ENCODE assay signal across 14 cellular contexts in the genomic region with DNA sequence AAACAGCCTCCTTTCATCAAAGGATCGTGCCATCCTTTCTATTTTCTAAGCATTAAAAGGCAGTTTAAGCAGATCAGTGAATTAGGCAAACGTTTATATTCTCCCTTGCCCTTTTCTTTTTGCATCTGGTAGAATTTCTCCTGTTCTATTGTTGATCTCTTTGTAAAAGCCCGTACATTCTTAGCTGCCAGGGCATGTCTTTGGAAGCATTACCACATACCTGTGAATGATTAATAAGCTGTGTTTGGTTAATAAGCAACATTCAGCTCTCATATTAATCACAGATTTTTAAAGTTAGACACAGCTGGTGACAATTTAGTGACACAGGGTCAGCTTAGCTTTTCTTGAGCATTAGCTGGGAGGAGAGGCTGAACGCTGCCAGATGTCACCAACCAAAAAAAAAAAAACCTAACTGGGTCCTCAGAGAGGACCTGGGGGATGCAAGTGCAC. TPM values are rescaled to one million over a fixed set of nuclear protein-coding genes. Genes with fewer than 3 reads are reported as not detected.
DNase-seq lines count a peak whose midpoint lies in the region; ATAC-seq, FAIRE-seq and TF ChIP-seq lines count a peak whose summit lies in the region.
"Had no signal": no experiment of that assay in that cellular context is flagged by ENCODE, and none has a peak within 500 bp of the region (broad histone marks: within the 10 kb centered on the region; RNA-seq: fewer than 3 reads in every experiment).

No MANE protein-coding gene starts in this region.

- H3K9me3 ChIP-seq in small intestine (ENCODE audit: control insufficient read depth, low read depth) (no peaks in the 10 kb centered on the region), T-helper 17 cell (ENCODE audit: control insufficient read depth, low read length, poor library complexity, severe bottlenecking) (no peaks in the 10 kb centered on the region)

- H3K27me3 ChIP-seq in foreskin keratinocyte (no peaks in the 10 kb centered on the region), small intestine (ENCODE audit: control insufficient read depth in 2 of 2, insufficient read depth in 2 of 2, low read length in 2 of 2) (no peaks in the 10 kb centered on the region), dorsolateral prefrontal cortex (peaks cover 0 to 4% (median 0%) of the 10 kb centered on the region in 45 donors)
- H3K27me3 ChIP-seq: spleen had no signal

- peak overlapping the region; percentile 35 for H3K27ac ChIP-seq in foreskin keratinocyte
- no peak overlapping the region for H3K27ac ChIP-seq in small intestine (ENCODE audit: low read depth in 1 of 2, low read length in 1 of 2)
- no peak overlapping the region for H3K27ac ChIP-seq in dorsolateral prefrontal cortex

- H3K27me3 Mint-ChIP-seq in T-helper 17 cell: peaks cover 51% of the 10 kb centered on the region

- TF ChIP-seq CTCF in foreskin keratinocyte (conservative IDR thresholded peaks at IDR 0.05): no peak
- TF ChIP-seq CTCF in dorsolateral prefrontal cortex (IDR thresholded peaks at IDR 0.05 in 54 of 56, conservative IDR thresholded peaks at IDR 0.05 in 2 of 56; ENCODE audit: low read depth in 1 of 56, partially characterized antibody in 56 of 56): no peak

- H3K4me1 Mint-ChIP-seq in T-helper 17 cell: peaks cover 3% of the 10 kb centered on the region
- H3K4me1 Mint-ChIP-seq: CD8-positive, alpha-beta memory T cell had no signal

- no peak overlapping the region for H3K4me3 Mint-ChIP-seq in T-helper 17 cell
- H3K4me3 Mint-ChIP-seq: activated naive CD8-positive, alpha-beta T cell; CD8-positive, alpha-beta memory T cell; naive thymus-derived CD4-positive, alpha-beta T cell had no signal

- H3K4me1 ChIP-seq in foreskin keratinocyte (peaks cover 20% of the 10 kb centered on the region), small intestine (ENCODE audit: control insufficient read depth in 2 of 2, insufficient read depth in 1 of 2, low read depth in 1 of 2, low read length in 1 of 2) (peaks cover 0 to 2% of the 10 kb centered on the region in 2 donors)

- 9 to 48% (median 27%) methylated on average over 4 of the region's 4 CpGs for WGBS in small intestine, 3 donors

- intact Hi-C loops in dorsolateral prefrontal cortex (cut with DNase I): no loop called here

- no peaks in the 10 kb centered on the region for H3K36me3 ChIP-seq in small intestine (ENCODE audit: control insufficient read depth in 2 of 2, insufficient read depth in 2 of 2, low read length in 2 of 2)
- H3K36me3 ChIP-seq: spleen had no signal

- peak; percentile 52 for ATAC-seq in GM19438 (IDR thresholded peaks at IDR 0.05; ENCODE audit: low read depth, unreplicated experiment)
- peak; percentile 83 for ATAC-seq in foreskin keratinocyte
- ATAC-seq in HG02884 (IDR thresholded peaks at IDR 0.05; ENCODE audit: unreplicated experiment): no peak
- ATAC-seq in T-helper 17 cell: no peak
- ATAC-seq: naive thymus-derived CD4-positive, alpha-beta T cell had no signal

- DNase-seq in RCC 7860 (ENCODE audit: low spot score) (peak; percentile 79), foreskin keratinocyte (peak; percentile 53 to 78), small intestine (peak; percentile 72), DMS114 treated with DMSO at 0.1 percent for 48 hours (lab: John Stamatoyannopoulos, UW; ENCODE audit: unreplicated experiment) (no peak), dorsolateral prefrontal cortex (no peak), T-helper 17 cell (no peak)
- DNase-seq: CD8-positive, alpha-beta memory T cell; hippocampal formation; naive thymus-derived CD4-positive, alpha-beta T cell; NCI-H1417 treated with DMSO at 0.1 percent for 48 hours; spleen had no signal

- H3K36me3 Mint-ChIP-seq in T-helper 17 cell (ENCODE audit: low read depth): peaks cover 4% of the 10 kb centered on the region

- FAIRE-seq in RCC 7860 (lab: Jason Lieb, UNC) (peak; percentile 95), small intestine (lab: Jason Lieb, UNC) (no peak)

- H3K27ac Mint-ChIP-seq in T-helper 17 cell: no peak overlapping the region
- H3K27ac Mint-ChIP-seq: activated naive CD8-positive, alpha-beta T cell; naive thymus-derived CD4-positive, alpha-beta T cell had no signal

- H3K4me3 ChIP-seq in small intestine (ENCODE audit: low read depth in 1 of 2, low read length in 2 of 2) (no peak overlapping the region), dorsolateral prefrontal cortex (no peak overlapping the region)
- H3K4me3 ChIP-seq: spleen had no signal

RNA-seq across cellular contexts. Expression of a gene that starts 33.8 kb away (rescaled TPM):
- total RNA-seq in foreskin keratinocyte (0.17 and 0.25 TPM in 2 replicates), dorsolateral prefrontal cortex (10 to 100 TPM in 71 of 120 experiments, 1 to 10 TPM in 49; 3.5 to 70.6 (median 10.8) TPM), T-helper 17 cell (1 to 10 TPM in 1 of 2 donors, under 1 TPM in 1; 0.44 to 1.4 TPM)
- polyA plus RNA-seq in foreskin keratinocyte (0.06 and 0.07 TPM in 2 replicates), small intestine (10 to 100 TPM in 1 of 3 donors, 1 to 10 TPM in 1, under 1 TPM in 1; 0.67 to 15.1 (median 1.9) TPM)
- polyA plus RNA-seq: CD8-positive, alpha-beta memory T cell had no signal

Comparison
In these comparisons a context has a peak if more than half of its experiments do, and no peak if none do; other contexts are left out.
1. ATAC-seq: peak in GM19438 (single experiment) and foreskin keratinocyte (single experiment); none in HG02884 (single experiment) and T-helper 17 cell (single experiment).
2. DNase-seq: peak in RCC 7860 (single experiment), foreskin keratinocyte (2 of 2) and small intestine (single experiment); none in DMS114 treated with DMSO at 0.1 percent for 48 hours (single experiment), dorsolateral prefrontal cortex (0 of 10) and T-helper 17 cell (0 of 3).